ENCODE assay signal across 10 cellular contexts in the genomic region with DNA sequence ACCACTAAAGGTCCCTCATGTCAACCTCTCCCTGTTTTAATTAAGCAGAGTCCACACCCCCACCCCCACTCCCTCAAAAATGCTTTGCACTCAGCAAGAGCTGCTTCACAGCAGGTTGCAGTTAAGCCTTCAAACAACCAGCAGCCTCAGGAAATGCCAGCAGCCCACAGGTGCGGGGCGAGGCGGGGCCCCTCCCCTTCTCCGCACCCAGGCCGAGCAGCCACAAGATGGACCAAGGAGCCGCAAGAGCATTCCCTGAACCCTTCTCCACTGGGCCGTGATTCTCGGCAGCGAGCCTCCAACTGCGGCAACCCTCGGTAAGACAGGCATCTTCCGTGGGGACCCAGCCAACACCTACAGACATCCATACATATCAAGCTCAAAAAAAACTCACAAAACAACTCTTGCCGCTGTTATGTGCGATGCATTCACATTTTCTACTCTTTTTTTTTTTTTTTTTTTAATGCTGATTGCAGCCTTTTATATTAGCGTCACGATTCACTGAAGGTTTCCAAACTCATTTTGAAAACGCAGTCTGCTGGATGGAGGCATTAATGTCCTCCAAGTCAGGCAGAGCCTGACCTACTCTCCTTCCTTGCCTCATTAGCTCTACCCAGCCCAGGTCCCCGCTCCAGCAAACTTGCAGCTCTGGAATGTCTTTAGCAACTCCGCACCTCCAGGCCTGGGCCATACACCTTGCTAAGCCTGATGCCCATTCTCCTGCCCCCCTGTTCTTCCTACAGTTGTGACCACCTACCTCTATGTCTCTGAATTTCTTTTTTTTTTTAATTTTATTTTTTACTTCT.
DNase-seq lines count a peak whose midpoint lies in the region; ATAC-seq and TF ChIP-seq lines count a peak whose summit lies in the region.
"Had no signal": no experiment of that assay in that cellular context is flagged by ENCODE, and none has a peak within 500 bp of the region (broad histone marks: within the 10 kb centered on the region; RNA-seq: fewer than 3 reads in every experiment).

No MANE protein-coding gene starts in this region.

- H3K27ac ChIP-seq in adrenal gland, result no peak overlapping the region

- no peak overlapping the region for H3K27ac Mint-ChIP-seq in activated CD4-positive, alpha-beta memory T cell treated with anti-CD3 and anti-CD28 coated beads for 36 hours
- H3K27ac Mint-ChIP-seq in activated CD4-positive, alpha-beta memory T cell treated with anti-CD3 and anti-CD28 coated beads, Interleukin-2, amount 10 ng/mL, durations not matched to agents 7 days and 5 days, result no peak overlapping the region
- no peak overlapping the region for H3K27ac Mint-ChIP-seq in effector memory CD8-positive, alpha-beta T cell
- H3K27ac Mint-ChIP-seq in progenitor cell of endocrine pancreas (peak overlapping the region; percentile 58), endothelial cell (ENCODE audit: unreplicated experiment) (no peak overlapping the region)
- H3K27ac Mint-ChIP-seq: activated naive CD4-positive, alpha-beta T cell treated with anti-CD3 and anti-CD28 coated beads, Interleukin-2, amount 50 U/mL, for 72 hours had no signal

- ATAC-seq in effector memory CD8-positive, alpha-beta T cell (replicated peaks), result peak; percentile 29
- ATAC-seq: SK-N-SH treated with all-trans-retinoic acid at 6 μM for 48 hours had no signal

- no peaks in the 10 kb centered on the region for H3K9me3 ChIP-seq in adrenal gland (replicated peaks in 1 of 3)

- H3K27me3 Mint-ChIP-seq in activated CD4-positive, alpha-beta memory T cell treated with anti-CD3 and anti-CD28 coated beads for 36 hours, result no peaks in the 10 kb centered on the region
- peaks cover 18% of the 10 kb centered on the region for H3K27me3 Mint-ChIP-seq in activated CD4-positive, alpha-beta memory T cell treated with anti-CD3 and anti-CD28 coated beads, Interleukin-2, amount 10 ng/mL, durations not matched to agents 7 days and 5 days
- H3K27me3 Mint-ChIP-seq in effector memory CD8-positive, alpha-beta T cell, result peaks cover 42 to 51% of the 10 kb centered on the region in 2 donors
- H3K27me3 Mint-ChIP-seq in progenitor cell of endocrine pancreas, result peaks cover 14% of the 10 kb centered on the region
- H3K27me3 Mint-ChIP-seq in endothelial cell (ENCODE audit: unreplicated experiment), result peaks cover 1% of the 10 kb centered on the region

- no peak overlapping the region for H3K4me3 ChIP-seq in adrenal gland

- no peak overlapping the region for H3K4me3 Mint-ChIP-seq in activated CD4-positive, alpha-beta memory T cell treated with anti-CD3 and anti-CD28 coated beads for 36 hours
- no peak overlapping the region for H3K4me3 Mint-ChIP-seq in activated CD4-positive, alpha-beta memory T cell treated with anti-CD3 and anti-CD28 coated beads, Interleukin-2, amount 10 ng/mL, durations not matched to agents 7 days and 5 days
- H3K4me3 Mint-ChIP-seq in effector memory CD8-positive, alpha-beta T cell, result peak overlapping the region; percentile 53
- H3K4me3 Mint-ChIP-seq in progenitor cell of endocrine pancreas (ENCODE audit: low read depth) (no peak overlapping the region), endothelial cell (ENCODE audit: unreplicated experiment) (no peak overlapping the region)

- no peaks in the 10 kb centered on the region for H3K4me1 ChIP-seq in adrenal gland (replicated peaks in 1 of 2)

- peak; percentile 29 for DNase-seq in activated CD4-positive, alpha-beta memory T cell treated with anti-CD3 and anti-CD28 coated beads for 36 hours
- DNase-seq in activated CD4-positive, alpha-beta memory T cell treated with anti-CD3 and anti-CD28 coated beads, Interleukin-2, amount 10 ng/mL, durations not matched to agents 7 days and 5 days, result no peak
- DNase-seq in NCI-H69 (lab: John Stamatoyannopoulos, UW), result peak; percentile 89
- DNase-seq in effector memory CD8-positive, alpha-beta T cell, result no peak
- DNase-seq in progenitor cell of endocrine pancreas (ENCODE audit: low spot score, unreplicated experiment), result peak; percentile 21
- DNase-seq in GM20000 (ENCODE audit: low spot score), result no peak
- DNase-seq in adrenal gland, result no peak
- no peak for DNase-seq in endothelial cell (ENCODE audit: low spot score)

- TF ChIP-seq POLR2A in adrenal gland (IDR thresholded peaks at IDR 0.05), result no peak

- intact Hi-C loops in activated CD4-positive, alpha-beta memory T cell treated with anti-CD3 and anti-CD28 coated beads for 36 hours (cut with micrococcal nuclease), result no loop called here
- intact Hi-C loops in adrenal gland (cut with DNase I), result no loop called here

- no peaks in the 10 kb centered on the region for H3K36me3 Mint-ChIP-seq in activated CD4-positive, alpha-beta memory T cell treated with anti-CD3 and anti-CD28 coated beads for 36 hours
- no peaks in the 10 kb centered on the region for H3K36me3 Mint-ChIP-seq in activated CD4-positive, alpha-beta memory T cell treated with anti-CD3 and anti-CD28 coated beads, Interleukin-2, amount 10 ng/mL, durations not matched to agents 7 days and 5 days (ENCODE audit: low read depth)
- H3K36me3 Mint-ChIP-seq in effector memory CD8-positive, alpha-beta T cell (ENCODE audit: insufficient read depth), result no peaks in the 10 kb centered on the region
- H3K36me3 Mint-ChIP-seq in progenitor cell of endocrine pancreas (ENCODE audit: insufficient read depth) (no peaks in the 10 kb centered on the region), endothelial cell (ENCODE audit: low read depth, unreplicated experiment) (no peaks in the 10 kb centered on the region)
- H3K36me3 Mint-ChIP-seq: activated naive CD4-positive, alpha-beta T cell treated with anti-CD3 and anti-CD28 coated beads, Interleukin-2, amount 50 U/mL, for 72 hours had no signal

- H3K36me3 ChIP-seq in adrenal gland (replicated peaks in 1 of 2), result no peaks in the 10 kb centered on the region

- no peaks in the 10 kb centered on the region for H3K27me3 ChIP-seq in adrenal gland

- H3K4me1 Mint-ChIP-seq in activated CD4-positive, alpha-beta memory T cell treated with anti-CD3 and anti-CD28 coated beads for 36 hours (ENCODE audit: low read depth), result peaks cover 10% of the 10 kb centered on the region
- peaks cover 10% of the 10 kb centered on the region for H3K4me1 Mint-ChIP-seq in activated CD4-positive, alpha-beta memory T cell treated with anti-CD3 and anti-CD28 coated beads, Interleukin-2, amount 10 ng/mL, durations not matched to agents 7 days and 5 days
- peaks cover 5 to 14% of the 10 kb centered on the region in 2 donors for H3K4me1 Mint-ChIP-seq in effector memory CD8-positive, alpha-beta T cell (ENCODE audit: low read depth in 2 of 2)
- H3K4me1 Mint-ChIP-seq in progenitor cell of endocrine pancreas (ENCODE audit: low read depth), result peaks cover 5% of the 10 kb centered on the region
- H3K4me1 Mint-ChIP-seq in endothelial cell (ENCODE audit: unreplicated experiment), result peaks cover 18% of the 10 kb centered on the region

- H3K9me3 Mint-ChIP-seq in activated CD4-positive, alpha-beta memory T cell treated with anti-CD3 and anti-CD28 coated beads for 36 hours, result no peaks in the 10 kb centered on the region
- no peaks in the 10 kb centered on the region for H3K9me3 Mint-ChIP-seq in activated CD4-positive, alpha-beta memory T cell treated with anti-CD3 and anti-CD28 coated beads, Interleukin-2, amount 10 ng/mL, durations not matched to agents 7 days and 5 days
- no peaks in the 10 kb centered on the region for H3K9me3 Mint-ChIP-seq in effector memory CD8-positive, alpha-beta T cell
- H3K9me3 Mint-ChIP-seq in progenitor cell of endocrine pancreas (ENCODE audit: low read depth), result no peaks in the 10 kb centered on the region
- no peaks in the 10 kb centered on the region for H3K9me3 Mint-ChIP-seq in endothelial cell (ENCODE audit: unreplicated experiment)
- H3K9me3 Mint-ChIP-seq: activated naive CD4-positive, alpha-beta T cell treated with anti-CD3 and anti-CD28 coated beads, Interleukin-2, amount 50 U/mL, for 72 hours had no signal

- POLR2A ChIA-PET in activated CD4-positive, alpha-beta memory T cell treated with anti-CD3 and anti-CD28 coated beads for 36 hours (lab: Charles Lee), result no interaction called here
- POLR2A ChIA-PET in activated CD4-positive, alpha-beta memory T cell treated with anti-CD3 and anti-CD28 coated beads, Interleukin-2, amount 10 ng/mL, durations not matched to agents 7 days and 5 days (lab: Charles Lee), result no interaction called here

- CTCF ChIA-PET in activated CD4-positive, alpha-beta memory T cell treated with anti-CD3 and anti-CD28 coated beads for 36 hours (lab: Charles Lee), result interaction anchor here (1.2 kb wide), 1 partner anchor 60 kb away, joined by 4 read pairs; no protein-coding TSS in a partner anchor
- CTCF ChIA-PET in activated CD4-positive, alpha-beta memory T cell treated with anti-CD3 and anti-CD28 coated beads, Interleukin-2, amount 10 ng/mL, durations not matched to agents 7 days and 5 days (lab: Charles Lee), result interaction anchor here (0.7 kb wide), 2 partner anchors 58 to 1414 kb away, joined by 3 read pairs; no protein-coding TSS in a partner anchor

- TF ChIP-seq CTCF in progenitor cell of endocrine pancreas (IDR thresholded peaks at IDR 0.05; ENCODE audit: unreplicated experiment) (no peak), GM20000 (IDR thresholded peaks at IDR 0.05; ENCODE audit: extremely low read depth, missing control alignments) (no peak), adrenal gland (IDR thresholded peaks at IDR 0.05) (no peak), endothelial cell (IDR thresholded peaks at IDR 0.05; ENCODE audit: unreplicated experiment) (no peak)

- 46 to 55% (median 52%) methylated on average over 19 of the region's 19 CpGs for WGBS in adrenal gland, 4 donors

Comparison
In these comparisons a context has a peak if more than half of its experiments do, and no peak if none do; other contexts are left out.
1. DNase-seq: peak in activated CD4-positive, alpha-beta memory T cell treated with anti-CD3 and anti-CD28 coated beads for 36 hours (single experiment), NCI-H69 (single experiment) and progenitor cell of endocrine pancreas (single experiment); none in activated CD4-positive, alpha-beta memory T cell treated with anti-CD3 and anti-CD28 coated beads, Interleukin-2, amount 10 ng/mL, durations not matched to agents 7 days and 5 days (single experiment), effector memory CD8-positive, alpha-beta T cell (0 of 3), GM20000 (single experiment), adrenal gland (0 of 7) and endothelial cell (single experiment).
2. H3K4me3 Mint-ChIP-seq: peak in effector memory CD8-positive, alpha-beta T cell (2 of 2); none in activated CD4-positive, alpha-beta memory T cell treated with anti-CD3 and anti-CD28 coated beads for 36 hours (single experiment), activated CD4-positive, alpha-beta memory T cell treated with anti-CD3 and anti-CD28 coated beads, Interleukin-2, amount 10 ng/mL, durations not matched to agents 7 days and 5 days (single experiment), progenitor cell of endocrine pancreas (single experiment) and endothelial cell (single experiment).